ENCODE assay signal across 2 cellular contexts in the genomic region with DNA sequence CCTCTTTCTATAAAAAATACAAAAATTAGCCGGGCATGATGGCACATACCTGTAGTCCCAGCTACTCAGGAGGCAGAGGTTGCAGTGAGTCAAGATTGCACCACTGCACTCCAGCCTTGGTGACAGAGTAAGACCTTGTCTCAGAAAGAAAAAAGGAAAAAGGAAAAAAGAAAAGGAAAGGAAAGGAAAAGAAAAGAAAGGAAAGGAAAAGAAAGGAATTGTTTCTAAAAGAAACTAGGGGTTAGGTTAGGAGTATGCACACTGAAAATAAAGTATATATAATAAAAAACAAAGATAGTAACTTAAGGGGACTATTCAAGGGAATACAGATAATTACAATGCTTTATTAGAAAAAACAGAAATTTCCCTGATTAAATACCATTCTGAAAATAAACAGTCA.
TF ChIP-seq lines count a peak whose summit lies in the region.

No MANE protein-coding gene starts in this region.

TF ChIP-seq in HCT116, 20 proteins besides CTCF, POLR2A, EP300 and RAD21:
- TF ChIP-seq, protein P1, sequence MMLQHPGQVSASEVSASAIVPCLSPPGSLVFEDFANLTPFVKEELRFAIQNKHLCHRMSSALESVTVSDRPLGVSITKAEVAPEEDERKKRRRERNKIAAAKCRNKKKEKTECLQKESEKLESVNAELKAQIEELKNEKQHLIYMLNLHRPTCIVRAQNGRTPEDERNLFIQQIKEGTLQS (IDR thresholded peaks at IDR 0.05), result no peak
- TF ChIP-seq CEBPB (IDR thresholded peaks at IDR 0.05; ENCODE audit: low read depth) (no peak), JUND (IDR thresholded peaks at IDR 0.05) (no peak), ZFX (IDR thresholded peaks at IDR 0.05) (no peak), TCF7L2 (IDR thresholded peaks at IDR 0.05; ENCODE audit: borderline replicate concordance, extremely low read depth, insufficient read depth, insufficient read length) (no peak), ZNF274 (IDR thresholded peaks at IDR 0.05; ENCODE audit: low read depth, low read length) (no peak)

TF ChIP-seq in K562, 482 proteins besides CTCF, POLR2A, EP300 and RAD21:
- no peak for TF ChIP-seq RBM22 (IDR thresholded peaks at IDR 0.05; ENCODE audit: low read depth, low read length, poor library complexity, severe bottlenecking)
- TF ChIP-seq EHMT2 (IDR thresholded peaks at IDR 0.05), result no peak
- TF ChIP-seq ZNF512 (tag; IDR thresholded peaks at IDR 0.05), result peak; percentile 59
- TF ChIP-seq, protein P2, sequence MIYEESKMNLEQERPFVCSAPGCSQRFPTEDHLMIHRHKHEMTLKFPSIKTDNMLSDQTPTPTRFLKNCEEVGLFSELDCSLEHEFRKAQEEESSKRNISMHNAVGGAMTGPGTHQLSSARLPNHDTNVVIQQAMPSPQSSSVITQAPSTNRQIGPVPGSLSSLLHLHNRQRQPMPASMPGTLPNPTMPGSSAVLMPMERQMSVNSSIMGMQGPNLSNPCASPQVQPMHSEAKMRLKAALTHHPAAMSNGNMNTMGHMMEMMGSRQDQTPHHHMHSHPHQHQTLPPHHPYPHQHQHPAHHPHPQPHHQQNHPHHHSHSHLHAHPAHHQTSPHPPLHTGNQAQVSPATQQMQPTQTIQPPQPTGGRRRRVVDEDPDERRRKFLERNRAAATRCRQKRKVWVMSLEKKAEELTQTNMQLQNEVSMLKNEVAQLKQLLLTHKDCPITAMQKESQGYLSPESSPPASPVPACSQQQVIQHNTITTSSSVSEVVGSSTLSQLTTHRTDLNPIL (CRISPR knock-in tag; IDR thresholded peaks at IDR 0.05), result no peak
- TF ChIP-seq PHF8 (IDR thresholded peaks at IDR 0.05; ENCODE audit: borderline replicate concordance, low read length), result no peak
- TF ChIP-seq ARHGAP35 (IDR thresholded peaks at IDR 0.05; ENCODE audit: partially characterized antibody), result no peak
- TF ChIP-seq ZNF347 (CRISPR knock-in tag; IDR thresholded peaks at IDR 0.05; ENCODE audit: low read depth), result no peak
